Comparison of ENCODE assay signal across 26 cellular contexts in the genomic region with DNA sequence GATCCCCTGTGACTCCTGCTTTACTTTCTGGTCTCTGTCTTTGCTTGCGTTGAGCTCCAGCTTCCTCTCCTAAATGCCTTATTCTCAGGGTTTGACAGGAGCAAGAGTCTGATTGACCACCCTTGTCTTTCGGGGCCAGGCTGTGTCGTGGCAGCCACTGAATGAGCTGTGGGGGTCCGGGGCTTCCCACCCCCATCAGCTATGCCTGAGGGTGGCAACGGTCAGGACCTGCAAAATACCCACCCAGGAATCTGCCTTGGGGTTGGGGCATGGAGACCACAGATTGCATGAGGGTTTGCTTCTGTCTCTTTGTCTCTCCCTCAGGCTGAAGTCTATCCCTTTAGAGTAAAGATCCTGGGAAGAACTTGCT. TPM values are rescaled to one million over a fixed set of nuclear protein-coding genes. Genes with fewer than 3 reads are reported as not detected.
"Had no signal": no experiment of that assay in that cellular context is flagged by ENCODE, and none has a peak within 500 bp of the region (broad histone marks: within the 10 kb centered on the region; RNA-seq: fewer than 3 reads in every experiment).

No MANE protein-coding gene starts in this region.

- DNase-seq: hypothalamus; immature natural killer cell; left colon; left lung; lower lobe of right lung; naive thymus-derived CD8-positive, alpha-beta T cell; pancreas; right cardiac atrium; stimulated activated CD4-positive, alpha-beta T cell treated with anti-CD3 and anti-CD28 coated beads, Interleukin-12 subunit alpha, Interleukin-12 subunit beta, amount 100 ng/mL, for 4 hours; stimulated activated CD4-positive, alpha-beta T cell treated with anti-CD3 and anti-CD28 coated beads, Interleukin-15, amount 100 ng/mL, for 24 hours; stimulated activated CD4-positive, alpha-beta T cell treated with anti-CD3 and anti-CD28 coated beads, Interleukin-2, amount 100 ng/mL, for 24 hours; stimulated activated CD4-positive, alpha-beta T cell treated with anti-CD3 and anti-CD28 coated beads, Interleukin-4, amount 100 ng/mL, for 24 hours; stimulated activated naive CD4-positive, alpha-beta T cell; uterus had no signal

- H3K4me3 ChIP-seq: left lung, lower lobe of right lung, pancreas, prostate gland, smooth muscle cell, suprapubic skin, tibial nerve, uterus had no signal

- H3K9me3 ChIP-seq: left lung, lower lobe of right lung, pancreas, prostate gland, suprapubic skin, tibial nerve, uterus had no signal

- H3K36me3 Mint-ChIP-seq: naive thymus-derived CD8-positive, alpha-beta T cell; stimulated activated effector memory CD8-positive, alpha-beta T cell treated with anti-CD3 and anti-CD28 coated beads, Interleukin-12 subunit alpha, Interleukin-12 subunit beta, amount 100 ng/mL, for 72 hours; type B pancreatic cell had no signal

- H3K4me2 ChIP-seq: smooth muscle cell had no signal

- H3K4me1 ChIP-seq: lower lobe of right lung, pancreas, prostate gland, suprapubic skin, tibial nerve, uterus had no signal

- H3K27ac Mint-ChIP-seq: nephron; stimulated activated effector memory CD8-positive, alpha-beta T cell treated with anti-CD3 and anti-CD28 coated beads, Interleukin-12 subunit alpha, Interleukin-12 subunit beta, amount 100 ng/mL, for 72 hours; stimulated activated naive CD8-positive, alpha-beta T cell treated with anti-CD3 and anti-CD28 coated beads, Interleukin-15, Interleukin-2, amounts not matched to agents 100 ng/mL and 50 ng/mL, for 24 hours; type B pancreatic cell had no signal

- ATAC-seq: left colon; left lung; lower lobe of right lung; naive thymus-derived CD8-positive, alpha-beta T cell; pancreas; right cardiac atrium; stimulated activated effector memory CD8-positive, alpha-beta T cell treated with anti-CD3 and anti-CD28 coated beads, Interleukin-12 subunit alpha, Interleukin-12 subunit beta, amount 100 ng/mL, for 72 hours had no signal

- H3K4me3 Mint-ChIP-seq: naive thymus-derived CD8-positive, alpha-beta T cell; nephron; neural crest cell; stimulated activated effector memory CD8-positive, alpha-beta T cell treated with anti-CD3 and anti-CD28 coated beads, Interleukin-12 subunit alpha, Interleukin-12 subunit beta, amount 100 ng/mL, for 72 hours; stimulated activated naive CD8-positive, alpha-beta T cell treated with anti-CD3 and anti-CD28 coated beads, Interleukin-15, Interleukin-2, amounts not matched to agents 100 ng/mL and 50 ng/mL, for 24 hours; type B pancreatic cell had no signal

- H3K27ac ChIP-seq: left lung, lower lobe of right lung, pancreas, prostate gland, suprapubic skin, tibial nerve, uterus had no signal

- H3K4me1 Mint-ChIP-seq: nephron, neural crest cell had no signal

- H3K9me3 Mint-ChIP-seq: immature natural killer cell; naive thymus-derived CD8-positive, alpha-beta T cell; nephron; neural crest cell; stimulated activated effector memory CD8-positive, alpha-beta T cell treated with anti-CD3 and anti-CD28 coated beads, Interleukin-12 subunit alpha, Interleukin-12 subunit beta, amount 100 ng/mL, for 72 hours; stimulated activated naive CD8-positive, alpha-beta T cell treated with anti-CD3 and anti-CD28 coated beads, Interleukin-15, Interleukin-2, amounts not matched to agents 100 ng/mL and 50 ng/mL, for 24 hours; type B pancreatic cell had no signal

- H3K27me3 ChIP-seq: pancreas, uterus had no signal

- H3K36me3 ChIP-seq: left lung, lower lobe of right lung, pancreas, prostate gland, suprapubic skin, tibial nerve, uterus had no signal

RNA-seq across cellular contexts. Expression of a gene that starts 20.6 kb away (rescaled TPM):
- total RNA-seq: left colon, liver, right cardiac atrium, skeletal muscle tissue, smooth muscle cell, subcutaneous adipose tissue, suprapubic skin had no signal
- polyA plus RNA-seq: liver, smooth muscle cell had no signal
